18 cellular contexts compared by ENCODE assay signal in the genomic region with DNA sequence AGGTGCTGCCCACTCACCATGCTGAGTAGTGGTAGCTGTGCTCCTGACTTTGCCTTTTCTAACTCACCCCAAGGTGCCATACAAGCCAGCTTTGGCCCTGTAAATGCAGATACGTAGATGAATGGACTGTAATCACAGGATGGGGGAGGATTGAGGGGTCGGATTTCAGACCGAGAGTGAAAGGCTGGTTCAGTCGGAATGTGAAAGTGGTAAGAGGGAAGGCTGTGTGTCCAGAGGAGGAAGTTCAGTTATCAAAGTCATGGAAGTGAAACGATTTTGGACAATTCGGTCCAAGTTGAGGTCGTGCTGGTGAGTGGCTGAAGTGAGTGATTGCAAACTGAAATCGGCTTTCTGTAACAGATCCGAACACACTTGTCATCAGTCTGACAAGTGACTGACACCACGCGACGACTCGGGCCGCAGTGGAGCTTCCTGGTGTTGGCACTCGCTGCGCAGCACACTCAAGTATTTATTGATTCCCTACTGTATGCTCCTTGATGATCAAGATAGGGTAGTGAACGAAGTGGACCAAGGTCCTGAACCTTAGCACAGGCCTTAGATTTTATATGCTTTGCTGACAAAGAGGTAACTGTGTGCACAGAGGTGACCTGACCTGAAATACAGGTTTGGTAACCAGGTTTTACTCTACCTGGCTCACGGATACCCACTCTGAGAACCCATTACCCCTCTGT. TPM values are rescaled to one million over a fixed set of nuclear protein-coding genes. Genes with fewer than 3 reads are reported as not detected.
DNase-seq lines count a peak whose midpoint lies in the region; TF ChIP-seq lines count a peak whose summit lies in the region.
"Had no signal": no experiment of that assay in that cellular context is flagged by ENCODE, and none has a peak within 500 bp of the region (broad histone marks: within the 10 kb centered on the region; RNA-seq: fewer than 3 reads in every experiment).

No MANE protein-coding gene starts in this region.

- no peak overlapping the region for H3K4me3 Mint-ChIP-seq in T-helper 1 cell treated with Interleukin-12 subunit alpha and Interleukin-12 subunit beta and Interleukin-4 antibody, amounts not matched to agents 30 μg/mL and 1 μg/mL, for 36 hours
- no peak overlapping the region for H3K4me3 Mint-ChIP-seq in activated CD4-positive, alpha-beta memory T cell treated with anti-CD3 and anti-CD28 coated beads, Interleukin-2, amount 10 ng/mL, durations not matched to agents 7 days and 5 days
- H3K4me3 Mint-ChIP-seq in immature natural killer cell, result no peak overlapping the region
- H3K4me3 Mint-ChIP-seq: activated naive CD4-positive, alpha-beta T cell treated with anti-CD3 and anti-CD28 coated beads, Interleukin-2, amount 50 U/mL, for 24 hours; CD8-positive, alpha-beta T cell; T-helper 2 cell treated with Interferon-gamma antibody and Interleukin-4, amounts not matched to agents 5 μg/mL and 100 μg/mL, for 36 hours had no signal

- intact Hi-C loops in spleen (cut with DNase I; ENCODE audit: low total_unique reads), result no loop called here

- no peak overlapping the region for H3K4me3 ChIP-seq in spleen
- H3K4me3 ChIP-seq: upper lobe of left lung had no signal

- H3K9me3 Mint-ChIP-seq in T-helper 1 cell treated with Interleukin-12 subunit alpha and Interleukin-12 subunit beta and Interleukin-4 antibody, amounts not matched to agents 30 μg/mL and 1 μg/mL, for 36 hours, result no peaks in the 10 kb centered on the region
- peaks cover 4% of the 10 kb centered on the region for H3K9me3 Mint-ChIP-seq in activated CD4-positive, alpha-beta memory T cell treated with anti-CD3 and anti-CD28 coated beads, Interleukin-2, amount 10 ng/mL, durations not matched to agents 7 days and 5 days
- H3K9me3 Mint-ChIP-seq in immature natural killer cell, result no peaks in the 10 kb centered on the region
- H3K9me3 Mint-ChIP-seq: activated naive CD4-positive, alpha-beta T cell treated with anti-CD3 and anti-CD28 coated beads, Interleukin-2, amount 50 U/mL, for 24 hours; CD8-positive, alpha-beta T cell; T-helper 2 cell treated with Interferon-gamma antibody and Interleukin-4, amounts not matched to agents 5 μg/mL and 100 μg/mL, for 36 hours had no signal

- no peak for TF ChIP-seq CTCF in spleen (IDR thresholded peaks at IDR 0.05 in 8 of 11, conservative IDR thresholded peaks at IDR 0.05 in 3 of 11)
- TF ChIP-seq CTCF in GM10266 (IDR thresholded peaks at IDR 0.05; ENCODE audit: control insufficient read depth, insufficient read depth, low read depth, missing control alignments), result no peak

- TF ChIP-seq POLR2A in spleen (IDR thresholded peaks at IDR 0.05), result no peak

- no peak overlapping the region for H3K27ac ChIP-seq in spleen

- no peaks in the 10 kb centered on the region for H3K27me3 Mint-ChIP-seq in T-helper 1 cell treated with Interleukin-12 subunit alpha and Interleukin-12 subunit beta and Interleukin-4 antibody, amounts not matched to agents 30 μg/mL and 1 μg/mL, for 36 hours (ENCODE audit: low read depth)
- H3K27me3 Mint-ChIP-seq in activated CD4-positive, alpha-beta memory T cell treated with anti-CD3 and anti-CD28 coated beads, Interleukin-2, amount 10 ng/mL, durations not matched to agents 7 days and 5 days, result no peaks in the 10 kb centered on the region
- H3K27me3 Mint-ChIP-seq in immature natural killer cell (ENCODE audit: low read depth in 3 of 3), result peaks cover 0 to 6% (median 0%) of the 10 kb centered on the region in 3 donors
- H3K27me3 Mint-ChIP-seq: activated naive CD4-positive, alpha-beta T cell treated with anti-CD3 and anti-CD28 coated beads, Interleukin-2, amount 50 U/mL, for 24 hours had no signal

- peaks cover 61% of the 10 kb centered on the region for H3K36me3 Mint-ChIP-seq in T-helper 1 cell treated with Interleukin-12 subunit alpha and Interleukin-12 subunit beta and Interleukin-4 antibody, amounts not matched to agents 30 μg/mL and 1 μg/mL, for 36 hours (ENCODE audit: low read depth)
- H3K36me3 Mint-ChIP-seq in activated CD4-positive, alpha-beta memory T cell treated with anti-CD3 and anti-CD28 coated beads, Interleukin-2, amount 10 ng/mL, durations not matched to agents 7 days and 5 days (ENCODE audit: low read depth), result peaks cover 86% of the 10 kb centered on the region
- peaks cover 30 to 57% (median 41%) of the 10 kb centered on the region in 3 donors for H3K36me3 Mint-ChIP-seq in immature natural killer cell

- WGBS in spleen, 5 donors, result 88 to 91% (median 89%) methylated on average over 18 of the region's 18 CpGs

- H3K27ac Mint-ChIP-seq in T-helper 1 cell treated with Interleukin-12 subunit alpha and Interleukin-12 subunit beta and Interleukin-4 antibody, amounts not matched to agents 30 μg/mL and 1 μg/mL, for 36 hours, result peak overlapping the region; percentile 71
- H3K27ac Mint-ChIP-seq in activated CD4-positive, alpha-beta memory T cell treated with anti-CD3 and anti-CD28 coated beads, Interleukin-2, amount 10 ng/mL, durations not matched to agents 7 days and 5 days, result peak overlapping the region; percentile 68
- H3K27ac Mint-ChIP-seq in immature natural killer cell, result no peak overlapping the region
- H3K27ac Mint-ChIP-seq: activated naive CD4-positive, alpha-beta T cell treated with anti-CD3 and anti-CD28 coated beads, Interleukin-2, amount 50 U/mL, for 24 hours; CD8-positive, alpha-beta T cell; T-helper 2 cell treated with Interferon-gamma antibody and Interleukin-4, amounts not matched to agents 5 μg/mL and 100 μg/mL, for 36 hours had no signal

- CTCF ChIA-PET in activated CD4-positive, alpha-beta memory T cell treated with anti-CD3 and anti-CD28 coated beads, Interleukin-2, amount 10 ng/mL, durations not matched to agents 7 days and 5 days (lab: Charles Lee), result interaction anchor here (1.6 kb wide), 1 partner anchor 10 kb away, joined by 8 read pairs; a partner anchor contains a TSS

- no peaks in the 10 kb centered on the region for H3K27me3 ChIP-seq in spleen (replicated peaks in 1 of 7)
- H3K27me3 ChIP-seq: upper lobe of left lung had no signal

- H3K4me1 Mint-ChIP-seq in T-helper 1 cell treated with Interleukin-12 subunit alpha and Interleukin-12 subunit beta and Interleukin-4 antibody, amounts not matched to agents 30 μg/mL and 1 μg/mL, for 36 hours (ENCODE audit: low read depth), result peaks cover 35% of the 10 kb centered on the region
- H3K4me1 Mint-ChIP-seq in activated CD4-positive, alpha-beta memory T cell treated with anti-CD3 and anti-CD28 coated beads, Interleukin-2, amount 10 ng/mL, durations not matched to agents 7 days and 5 days, result peaks cover 84% of the 10 kb centered on the region
- H3K4me1 Mint-ChIP-seq in immature natural killer cell, result peaks cover 13 to 27% of the 10 kb centered on the region in 2 donors

- peaks cover 0 to 100% (median 79%) of the 10 kb centered on the region in 6 donors for H3K36me3 ChIP-seq in spleen

- peaks cover 0 to 6% (median 0%) of the 10 kb centered on the region in 6 donors for H3K4me1 ChIP-seq in spleen

- DNase-seq in T-helper 1 cell, result no peak
- DNase-seq in activated CD4-positive, alpha-beta memory T cell treated with anti-CD3 and anti-CD28 coated beads, Interleukin-2, amount 10 ng/mL, durations not matched to agents 7 days and 5 days, result no peak
- peak; percentile 49 for DNase-seq in iris pigment epithelial cell (ENCODE audit: low read depth)
- peak; percentile 64 for DNase-seq in spleen
- no peak for DNase-seq in immature natural killer cell
- no peak for DNase-seq in GM10266 (ENCODE audit: extremely low spot score)
- DNase-seq in cerebellar nuclear complex (lab: John Stamatoyannopoulos, UW), result no peak
- DNase-seq: activated CD4-positive, CD25-positive, alpha-beta regulatory T cell treated with anti-CD3 and anti-CD28 coated beads, Interleukin-2, amount 50 U/mL, for 72 hours; activated CD8-positive, alpha-beta memory T cell treated with anti-CD3 and anti-CD28 coated beads, Interleukin-2, amount 50 U/mL, for 4 hours; CD8-positive, alpha-beta T cell; cortex of kidney; mesendoderm; stimulated activated CD4-positive, alpha-beta T cell treated with anti-CD3 and anti-CD28 coated beads, Interleukin-15, amount 100 ng/mL, for 24 hours; stimulated activated naive CD4-positive, alpha-beta T cell treated with Interleukin-2 at 50 U/mL for 16 hours had no signal

- POLR2A ChIA-PET in activated CD4-positive, alpha-beta memory T cell treated with anti-CD3 and anti-CD28 coated beads, Interleukin-2, amount 10 ng/mL, durations not matched to agents 7 days and 5 days (lab: Charles Lee), result interaction anchor here (0.8 to 2.0 kb wide), 2 partner anchors 10 to 59 kb away, joined by 3 to 9 read pairs; a partner anchor contains a TSS

- H3K9me3 ChIP-seq in spleen, result no peaks in the 10 kb centered on the region
- H3K9me3 ChIP-seq: upper lobe of left lung had no signal

RNA-seq across cellular contexts. Expression of a gene that starts 10.5 kb away (rescaled TPM):
- 10 to 100 TPM; 66.1 to 66.6 TPM for total RNA-seq in activated CD4-positive, alpha-beta memory T cell treated with anti-CD3 and anti-CD28 coated beads, Interleukin-2, amount 10 ng/mL, durations not matched to agents 7 days and 5 days
- 10 to 100 TPM; 16.9 to 25.8 (median 19.4) TPM for total RNA-seq in spleen
- polyA plus RNA-seq in spleen (10 to 100 TPM in 1 of 3 donors, 1 to 10 TPM in 2; 4.7 to 10.8 (median 6.0) TPM), immature natural killer cell (1 to 10 TPM in 2 of 3 donors, under 1 TPM in 1; 0.54 to 2.3 (median 1.2) TPM)

RNA-seq across cellular contexts. Expression of a gene that starts 33.6 kb away (rescaled TPM):
- total RNA-seq in activated CD4-positive, alpha-beta memory T cell treated with anti-CD3 and anti-CD28 coated beads, Interleukin-2, amount 10 ng/mL, durations not matched to agents 7 days and 5 days, result 10 to 100 TPM; 13.5 to 14.5 TPM
- total RNA-seq in spleen, result 10 to 100 TPM in 6 of 7 donors, 1 to 10 TPM in 1; 9.1 to 15.0 (median 13.2) TPM
- 10 to 100 TPM in 2 of 3 donors, 1 to 10 TPM in 1; 6.7 to 13.4 (median 12.5) TPM for polyA plus RNA-seq in spleen
- 10 to 100 TPM in 1 of 3 donors, 1 to 10 TPM in 2; 1.3 to 10.7 (median 3.7) TPM for polyA plus RNA-seq in immature natural killer cell

RNA-seq across cellular contexts. Expression of a gene that starts 56.2 kb away (rescaled TPM):
- total RNA-seq in activated CD4-positive, alpha-beta memory T cell treated with anti-CD3 and anti-CD28 coated beads, Interleukin-2, amount 10 ng/mL, durations not matched to agents 7 days and 5 days, result 10 to 100 TPM; 14.4 to 15.8 TPM
- total RNA-seq in spleen, result 10 to 100 TPM; 13.8 to 24.8 (median 21.8) TPM
- 10 to 100 TPM in 2 of 3 donors, 1 to 10 TPM in 1; 7.7 to 15.7 (median 12.2) TPM for polyA plus RNA-seq in spleen
- polyA plus RNA-seq in immature natural killer cell, result 1 to 10 TPM; 1.6 to 4.4 (median 3.0) TPM

RNA-seq across cellular contexts. Expression of a gene that starts 58.6 kb away (rescaled TPM):
- total RNA-seq in activated CD4-positive, alpha-beta memory T cell treated with anti-CD3 and anti-CD28 coated beads, Interleukin-2, amount 10 ng/mL, durations not matched to agents 7 days and 5 days, result 10 to 100 TPM; 12.1 to 13.7 TPM
- total RNA-seq in spleen, result 10 to 100 TPM; 13.7 to 23.7 (median 16.6) TPM
- 1 to 10 TPM; 1.6 to 3.3 (median 2.0) TPM for polyA plus RNA-seq in spleen
- polyA plus RNA-seq in immature natural killer cell, result 10 to 100 TPM in 1 of 3 donors, 1 to 10 TPM in 2; 1.1 to 18.5 (median 6.8) TPM

Comparison
In these comparisons a context has a peak if more than half of its experiments do, and no peak if none do; other contexts are left out.
1. H3K27ac Mint-ChIP-seq: peak in T-helper 1 cell treated with Interleukin-12 subunit alpha and Interleukin-12 subunit beta and Interleukin-4 antibody, amounts not matched to agents 30 μg/mL and 1 μg/mL, for 36 hours (single experiment) and activated CD4-positive, alpha-beta memory T cell treated with anti-CD3 and anti-CD28 coated beads, Interleukin-2, amount 10 ng/mL, durations not matched to agents 7 days and 5 days (single experiment); none in immature natural killer cell (0 of 6).
2. DNase-seq: peak in iris pigment epithelial cell (single experiment) and spleen (single experiment); none in T-helper 1 cell (0 of 5), activated CD4-positive, alpha-beta memory T cell treated with anti-CD3 and anti-CD28 coated beads, Interleukin-2, amount 10 ng/mL, durations not matched to agents 7 days and 5 days (single experiment), immature natural killer cell (0 of 3), GM10266 (single experiment) and cerebellar nuclear complex (0 of 2).